In genomic region chr10:122310311-122311050, GRCh38 we compare ENCODE assay signal across 1 cellular context.
TF ChIP-seq lines count a peak whose summit lies in the region.

No MANE protein-coding gene starts in this region.

TF ChIP-seq in HepG2, 621 proteins besides CTCF, POLR2A, EP300 and RAD21 (continued from another document and continues in another):
- TF ChIP-seq ZNF646 (CRISPR knock-in tag; IDR thresholded peaks at IDR 0.05), result no peak
- TF ChIP-seq MBD4 (IDR thresholded peaks at IDR 0.05; ENCODE audit: borderline replicate concordance, low read length), result peak; percentile 84; the same call in 1 of the 2 replicates
- TF ChIP-seq AGO1 (IDR thresholded peaks at IDR 0.05; ENCODE audit: low read depth, low read length, poor library complexity, severe bottlenecking), result peak; percentile 64
- peak; percentile 54; the same call in 1 of the 2 replicates for TF ChIP-seq KDM2A (CRISPR knock-in tag; IDR thresholded peaks at IDR 0.05; ENCODE audit: borderline replicate concordance, low read depth)
- TF ChIP-seq PTBP1 (IDR thresholded peaks at IDR 0.05; ENCODE audit: low read depth, low read length, poor library complexity, severe bottlenecking), result peak; percentile 10
- peak; percentile 61; the same call in 1 of the 3 replicates for TF ChIP-seq MXI1 (IDR thresholded peaks at IDR 0.05; ENCODE audit: borderline replicate concordance, low read depth, low read length)
- TF ChIP-seq ZNF547 (CRISPR knock-in tag; IDR thresholded peaks at IDR 0.05), result no peak
- TF ChIP-seq TFDP1 (CRISPR knock-in tag; IDR thresholded peaks at IDR 0.05; ENCODE audit: borderline replicate concordance), result peak; percentile 39; the same call in 1 of the 2 replicates
- no peak for TF ChIP-seq KLF15 (CRISPR knock-in tag; IDR thresholded peaks at IDR 0.05; ENCODE audit: borderline replicate concordance)
- TF ChIP-seq SMAD3 (CRISPR knock-in tag; IDR thresholded peaks at IDR 0.05), result 0 out of 2 replicates have a peak, but pooled peaks have one; percentile 53
- 0 out of 2 replicates have a peak, but pooled peaks have one; percentile 62 for TF ChIP-seq ZNF136 (CRISPR knock-in tag; IDR thresholded peaks at IDR 0.05; ENCODE audit: low read depth)
- TF ChIP-seq ZSCAN9 (CRISPR knock-in tag; IDR thresholded peaks at IDR 0.05; ENCODE audit: borderline replicate concordance), result peak; percentile 72; the same call in 1 of the 2 replicates
- TF ChIP-seq NFKBIZ (CRISPR knock-in tag; IDR thresholded peaks at IDR 0.05), result peak; percentile 21; the same call in 1 of the 2 replicates
- peak; percentile 90 for TF ChIP-seq ARID2 (CRISPR knock-in tag; IDR thresholded peaks at IDR 0.05; ENCODE audit: borderline replicate concordance)
- 0 out of 2 replicates have a peak, but pooled peaks have one; percentile 85 for TF ChIP-seq ZNF274 (CRISPR knock-in tag; IDR thresholded peaks at IDR 0.05)
- peak; percentile 98 for TF ChIP-seq PAXIP1 (CRISPR knock-in tag; conservative IDR thresholded peaks at IDR 0.05)
- TF ChIP-seq SOX5 (CRISPR knock-in tag; IDR thresholded peaks at IDR 0.05; ENCODE audit: borderline replicate concordance), result peak; percentile 60
- TF ChIP-seq ZNF770 (CRISPR knock-in tag; IDR thresholded peaks at IDR 0.05), result no peak; the same call in 1 of the 2 replicates
- no peak for TF ChIP-seq ZNF784 (CRISPR knock-in tag; IDR thresholded peaks at IDR 0.05; ENCODE audit: borderline replicate concordance)
- peak; percentile 95 for TF ChIP-seq ZMYM4 (CRISPR knock-in tag; IDR thresholded peaks at IDR 0.05)
- 0 out of 2 replicates have a peak, but pooled peaks have one; percentile 17 for TF ChIP-seq ZSCAN31 (CRISPR knock-in tag; IDR thresholded peaks at IDR 0.05; ENCODE audit: low read depth)
- no peak for TF ChIP-seq CENPBD1 (CRISPR knock-in tag; IDR thresholded peaks at IDR 0.05; ENCODE audit: borderline replicate concordance, low read depth)
- TF ChIP-seq ZNF264 (CRISPR knock-in tag; IDR thresholded peaks at IDR 0.05), result 0 out of 2 replicates have a peak, but pooled peaks have one; percentile 27
- TF ChIP-seq TARDBP (CRISPR knock-in tag; IDR thresholded peaks at IDR 0.05), result peak; percentile 95
- TF ChIP-seq ZSCAN25 (CRISPR knock-in tag; IDR thresholded peaks at IDR 0.05), result peak; percentile 88
- TF ChIP-seq RFXAP (CRISPR knock-in tag; IDR thresholded peaks at IDR 0.05; ENCODE audit: borderline replicate concordance), result peak; percentile 56
- TF ChIP-seq HMGXB3 (CRISPR knock-in tag; IDR thresholded peaks at IDR 0.05; ENCODE audit: borderline replicate concordance), result peak; percentile 14; the same call in 1 of the 2 replicates
- TF ChIP-seq ZFP1 (CRISPR knock-in tag; IDR thresholded peaks at IDR 0.05), result peak; percentile 68; the same call in 1 of the 2 replicates
- TF ChIP-seq ZIK1 (CRISPR knock-in tag; IDR thresholded peaks at IDR 0.05; ENCODE audit: borderline replicate concordance, low read depth), result peak; percentile 43; the same call in 1 of the 2 replicates
- TF ChIP-seq ZMAT5 (CRISPR knock-in tag; IDR thresholded peaks at IDR 0.05; ENCODE audit: borderline replicate concordance, low read depth), result no peak
- peak; percentile 80; the same call in 1 of the 2 replicates for TF ChIP-seq ZNF614 (CRISPR knock-in tag; IDR thresholded peaks at IDR 0.05; ENCODE audit: borderline replicate concordance)
- no peak for TF ChIP-seq GLI4 (CRISPR knock-in tag; IDR thresholded peaks at IDR 0.05; ENCODE audit: borderline replicate concordance)
- peak; percentile 31; the same call in 1 of the 2 replicates for TF ChIP-seq NR2F2 (IDR thresholded peaks at IDR 0.05; ENCODE audit: borderline replicate concordance, low read depth)
- TF ChIP-seq THRA (CRISPR knock-in tag; IDR thresholded peaks at IDR 0.05; ENCODE audit: borderline replicate concordance), result peak; percentile 93
- TF ChIP-seq ZNF501 (CRISPR knock-in tag; IDR thresholded peaks at IDR 0.05), result peak; percentile 95
- TF ChIP-seq SMC3 (IDR thresholded peaks at IDR 0.05; ENCODE audit: low read length), result peak; percentile 33
- peak; percentile 90 for TF ChIP-seq GFI1 (CRISPR knock-in tag; IDR thresholded peaks at IDR 0.05; ENCODE audit: borderline replicate concordance)
- peak; percentile 55; the same call in 1 of the 2 replicates for TF ChIP-seq HMG20B (CRISPR knock-in tag; conservative IDR thresholded peaks at IDR 0.05)
